ENCODE assay signal across 24 cellular contexts in genomic region chr12:51862947-51863346, GRCh38. TPM values are rescaled to one million over a fixed set of nuclear protein-coding genes. Genes with fewer than 3 reads are reported as not detected.
DNase-seq lines count a peak whose midpoint lies in the region; TF ChIP-seq lines count a peak whose summit lies in the region.
"Had no signal": no experiment of that assay in that cellular context is flagged by ENCODE, and none has a peak within 500 bp of the region (broad histone marks: within the 10 kb centered on the region; RNA-seq: fewer than 3 reads in every experiment).

No MANE protein-coding gene starts in this region.

- H3K4me3 ChIP-seq in Caco-2 (ENCODE audit: low read depth, low read length): no peak overlapping the region
- no peak overlapping the region for H3K4me3 ChIP-seq in SK-N-MC
- H3K4me3 ChIP-seq in iPS-15b (ENCODE audit: low read depth, low read length): peak overlapping the region; percentile 53
- H3K4me3 ChIP-seq in neuronal stem cell (ENCODE audit: low read length in 2 of 2): peak overlapping the region in 1 of 2 donors; percentile 50
- H3K4me3 ChIP-seq: lung had no signal

- WGBS in neuronal stem cell (ENCODE audit: extremely low coverage in 2 of 2, insufficient read length in 2 of 2, insufficient replicate concordance in 1 of 2), 2 donors: no CpG with 5 or more reads among the region's 4 CpGs

- intact Hi-C loops in Caco-2 (cut with micrococcal nuclease; ENCODE audit: unreplicated experiment): no loop called here

- H3K27me3 ChIP-seq in Caco-2 (replicated peaks; ENCODE audit: control insufficient read depth, insufficient read depth, low read length) (no peaks in the 10 kb centered on the region), iPS-15b (ENCODE audit: control insufficient read depth, insufficient read depth, low read length) (peaks cover 38% of the 10 kb centered on the region), neuronal stem cell (ENCODE audit: control insufficient read depth in 3 of 3, insufficient read depth in 3 of 3, low read depth in 1 of 3, low read length in 3 of 3) (peaks cover 0 to 10% (median 0%) of the 10 kb centered on the region in 3 experiments)

- peaks cover 9% of the 10 kb centered on the region for H3K36me3 Mint-ChIP-seq in Caco-2 (ENCODE audit: insufficient read depth, unreplicated experiment)

- H3K4ac ChIP-seq in neuronal stem cell (ENCODE audit: low read length): no peak overlapping the region

- CTCF ChIA-PET in Caco-2 (lab: Charles Lee): interaction anchor here (0.7 to 2.9 kb wide), 6 partner anchors 11 to 162 kb away, joined by 3 to 21 read pairs (median 14); no protein-coding TSS in a partner anchor

- no peaks in the 10 kb centered on the region for H3K27me3 Mint-ChIP-seq in Caco-2 (ENCODE audit: insufficient read depth, unreplicated experiment)

- 0 out of 2 replicates have a peak overlapping the region, but pooled peaks have one; percentile 7 for H3K27ac ChIP-seq in SK-N-MC
- peak overlapping the region; percentile 65 for H3K27ac ChIP-seq in neuronal stem cell (replicated peaks; ENCODE audit: low read length)
- H3K27ac ChIP-seq: colonic mucosa, HL-60, sigmoid colon, suprapubic skin had no signal

- no peak overlapping the region for H4K8ac ChIP-seq in neuronal stem cell (ENCODE audit: low read depth, low read length)

- H2BK120ac ChIP-seq in neuronal stem cell (ENCODE audit: low read depth, low read length): no peak overlapping the region

- peak overlapping the region; percentile 89 for H2AFZ ChIP-seq in neuronal stem cell (ENCODE audit: low read length)

- H2AK5ac ChIP-seq in neuronal stem cell (ENCODE audit: low read depth, low read length): no peak overlapping the region

- no peak for TF ChIP-seq CTCF in Caco-2 (IDR thresholded peaks at IDR 0.05; ENCODE audit: insufficient read depth in 1 of 2, low read depth in 1 of 2, low read length in 1 of 2, severe bottlenecking in 1 of 2, unreplicated experiment in 1 of 2)

- peak overlapping the region; percentile 68 for H3K4me3 Mint-ChIP-seq in Caco-2 (ENCODE audit: unreplicated experiment)

- no peak overlapping the region for H3K14ac ChIP-seq in neuronal stem cell (ENCODE audit: low read length)

- H3K4me1 Mint-ChIP-seq in Caco-2 (ENCODE audit: low read depth, unreplicated experiment): peaks cover 14% of the 10 kb centered on the region

- no peak overlapping the region for H2BK15ac ChIP-seq in neuronal stem cell (ENCODE audit: low read length)

- H3K9ac ChIP-seq in SK-N-MC (ENCODE audit: insufficient read length): no peak overlapping the region
- H3K9ac ChIP-seq in iPS-15b (ENCODE audit: low read depth, low read length): no peak overlapping the region
- H3K9ac ChIP-seq in neuronal stem cell (ENCODE audit: low read depth, low read length, poor library complexity): no peak overlapping the region

- H3K4me2 ChIP-seq in neuronal stem cell (ENCODE audit: insufficient read depth, low read length, poor library complexity, severe bottlenecking): peak overlapping the region; percentile 78

- no peak overlapping the region for H3K23ac ChIP-seq in neuronal stem cell (ENCODE audit: low read depth, low read length, poor library complexity)

- H3K27ac Mint-ChIP-seq in Caco-2 (ENCODE audit: unreplicated experiment): peak overlapping the region; percentile 75
- H3K27ac Mint-ChIP-seq: activated B cell treated with CpG ODN at 0.5 μM for 24 hours had no signal

- H3K4me1 ChIP-seq in Caco-2 (peaks cover 29% of the 10 kb centered on the region), iPS-15b (ENCODE audit: control insufficient read depth, insufficient read depth, low read length) (peaks cover 25% of the 10 kb centered on the region), neuronal stem cell (ENCODE audit: control insufficient read depth in 2 of 2, insufficient read depth in 1 of 2, low read depth in 1 of 2, low read length in 2 of 2) (peaks cover 28 to 31% of the 10 kb centered on the region in 2 donors)

- no peak overlapping the region for H2BK12ac ChIP-seq in neuronal stem cell (ENCODE audit: low read length)

- no peak for DNase-seq in Caco-2
- DNase-seq in SK-N-MC (ENCODE audit: low read depth, low spot score): no peak
- DNase-seq in neuronal stem cell (ENCODE audit: low spot score): no peak
- no peak for DNase-seq in middle frontal gyrus (ENCODE audit: extremely low spot score, low spot score)
- DNase-seq in effector CD4-positive, alpha-beta T cell: no peak
- DNase-seq in KG1 (lab: John Stamatoyannopoulos, UW): no peak
- no peak for DNase-seq in NCI-H1417 (lab: John Stamatoyannopoulos, UW)
- DNase-seq: activated B cell treated with CpG ODN at 0.5 μM for 24 hours; activated gamma-delta T cell; colonic mucosa; DND-41; Karpas-422; NCI-H1105 treated with DMSO at 0.1 percent for 48 hours; NCI-H2227 treated with DMSO at 0.1 percent for 48 hours; NK-92 treated with Interleukin-12 subunit alpha and Interleukin-12 subunit beta, amount 100 ng/mL, for 24 hours; sigmoid colon; stimulated activated CD4-positive, alpha-beta T cell treated with anti-CD3 and anti-CD28 coated beads, Interleukin-2, amount 100 ng/mL, for 48 hours; T-helper 1 cell had no signal

- POLR2A ChIA-PET in Caco-2 (lab: Charles Lee): interaction anchor here (0.6 kb wide), 2 partner anchors 22 to 1381 kb away, joined by 4 to 6 read pairs; no protein-coding TSS in a partner anchor

- no peaks in the 10 kb centered on the region for H3K9me3 Mint-ChIP-seq in Caco-2 (ENCODE audit: unreplicated experiment)
- H3K9me3 Mint-ChIP-seq: activated B cell treated with CpG ODN at 0.5 μM for 24 hours had no signal

- H3K9me3 ChIP-seq in Caco-2 (no peaks in the 10 kb centered on the region), SK-N-MC (ENCODE audit: low read depth, low read length) (no peaks in the 10 kb centered on the region), iPS-15b (ENCODE audit: control insufficient read depth, insufficient read depth, low read length) (no peaks in the 10 kb centered on the region), neuronal stem cell (replicated peaks in 1 of 2; ENCODE audit: control insufficient read depth in 2 of 2, insufficient read depth in 1 of 2, low read depth in 1 of 2, low read length in 2 of 2) (peaks cover 0 to 2% of the 10 kb centered on the region in 2 donors)
- H3K9me3 ChIP-seq: colonic mucosa, sigmoid colon, suprapubic skin had no signal

- TSS peak; percentile 70 for BruUV-seq in Caco-2 (replicated peaks; lab: Mats Ljungman, UMichigan)

- H3K36me3 ChIP-seq in Caco-2 (ENCODE audit: control insufficient read depth, insufficient read depth, low read length): no peaks in the 10 kb centered on the region
- no peaks in the 10 kb centered on the region for H3K36me3 ChIP-seq in SK-N-MC (ENCODE audit: insufficient read depth, low read length)
- H3K36me3 ChIP-seq in iPS-15b (ENCODE audit: control insufficient read depth, insufficient read depth, low read length): no peaks in the 10 kb centered on the region
- H3K36me3 ChIP-seq in neuronal stem cell (replicated peaks in 1 of 2; ENCODE audit: control insufficient read depth in 2 of 2, insufficient read depth in 2 of 2, low read length in 2 of 2): no peaks in the 10 kb centered on the region
- H3K36me3 ChIP-seq: colonic mucosa, sigmoid colon, suprapubic skin had no signal

- no peak overlapping the region for H4K91ac ChIP-seq in neuronal stem cell (ENCODE audit: low read depth, low read length, poor library complexity)

- H3K79me1 ChIP-seq in neuronal stem cell (ENCODE audit: low read depth, low read length): no peaks in the 10 kb centered on the region

- H3K18ac ChIP-seq in neuronal stem cell (ENCODE audit: low read length): peak overlapping the region; percentile 91

- no peak overlapping the region for H2BK5ac ChIP-seq in neuronal stem cell (ENCODE audit: low read length)

RNA-seq across cellular contexts. Expression of gene FIGNL2, which starts 14.4 kb away (rescaled TPM):
- 3.5 and 3.6 TPM in 2 replicates for total RNA-seq in Caco-2 (2022)
- polyA plus RNA-seq in neuronal stem cell (2013, experiment 1 of 2): 28.1 TPM
- polyA plus RNA-seq in neuronal stem cell (2013, experiment 2 of 2): 28.7 TPM

RNA-seq across cellular contexts. Expression of gene ANKRD33, which starts 25.0 kb away (rescaled TPM):
- total RNA-seq in Caco-2 (2022): not detected in 2 replicates
- 0.29 TPM for polyA plus RNA-seq in neuronal stem cell (2013, experiment 1 of 2)
- polyA plus RNA-seq in neuronal stem cell (2013, experiment 2 of 2): 0.32 TPM
- total RNA-seq: activated B cell treated with CpG ODN at 0.5 μM for 24 hours, colonic mucosa, omental fat pad, sigmoid colon, suprapubic skin had no signal
- polyA plus RNA-seq: esophagus had no signal

RNA-seq across cellular contexts. Expression of gene ACVRL1, which starts 44.4 kb away (rescaled TPM):
- 0.74 TPM in 1 of 2 replicates, not detected in the other for total RNA-seq in Caco-2 (2022)
- polyA plus RNA-seq in neuronal stem cell (2013, experiment 1 of 2): 0.21 TPM
- polyA plus RNA-seq in neuronal stem cell (2013, experiment 2 of 2): 0.24 TPM
- total RNA-seq: activated B cell treated with CpG ODN at 0.5 μM for 24 hours had no signal
